ENCODE assay signal across 1 cellular context in genomic region chr2:113979172-113980128, GRCh38.
TF ChIP-seq lines count a peak whose summit lies in the region.

No MANE protein-coding gene starts in this region.

TF ChIP-seq in HepG2, 621 proteins besides CTCF, POLR2A, EP300 and RAD21 (continued from another document and continues in another):
- TF ChIP-seq ZBTB40 (IDR thresholded peaks at IDR 0.05) (no peak), ZBTB40 (CRISPR knock-in tag; IDR thresholded peaks at IDR 0.05) (0 out of 2 replicates have a peak, but pooled peaks have one; percentile 43), ZMAT3 (CRISPR knock-in tag; conservative IDR thresholded peaks at IDR 0.05) (peak; percentile 41; the same call in 1 of the 2 replicates), NFIC (IDR thresholded peaks at IDR 0.05; ENCODE audit: low read length) (no peak), U2AF1 (optimal IDR thresholded peaks at IDR 0.05; ENCODE audit: low read depth, low read length) (no peak), TAF1 (CRISPR knock-in tag; IDR thresholded peaks at IDR 0.05) (peak; percentile 20; the same call in 1 of the 2 replicates), HMG20A (CRISPR knock-in tag; IDR thresholded peaks at IDR 0.05; ENCODE audit: borderline replicate concordance) (no peak), FUBP1 (CRISPR knock-in tag; IDR thresholded peaks at IDR 0.05; ENCODE audit: borderline replicate concordance) (no peak), CHCHD3 (CRISPR knock-in tag; IDR thresholded peaks at IDR 0.05) (no peak), AGO2 (optimal IDR thresholded peaks at IDR 0.05; ENCODE audit: low read depth, low read length) (peak; percentile 84), AGO1 (IDR thresholded peaks at IDR 0.05; ENCODE audit: low read depth, low read length, poor library complexity, severe bottlenecking) (peak; percentile 62), ZNF839 (CRISPR knock-in tag; IDR thresholded peaks at IDR 0.05; ENCODE audit: borderline replicate concordance) (0 out of 2 replicates have a peak, but pooled peaks have one; percentile 27), RBFOX2 (IDR thresholded peaks at IDR 0.05; ENCODE audit: low read depth, low read length) (peak; percentile 85), MAX (IDR thresholded peaks at IDR 0.05) (peak; percentile 33; the same call in 1 of the 2 replicates), ZNF275 (CRISPR knock-in tag; IDR thresholded peaks at IDR 0.05; ENCODE audit: borderline replicate concordance) (no peak), ZNF3 (CRISPR knock-in tag; IDR thresholded peaks at IDR 0.05) (no peak), MLX (CRISPR knock-in tag; IDR thresholded peaks at IDR 0.05) (no peak), HNF4G (IDR thresholded peaks at IDR 0.05; ENCODE audit: borderline replicate concordance, low read depth, low read length) (0 out of 2 replicates have a peak, but pooled peaks have one; percentile 43), HNF4G (CRISPR knock-in tag; IDR thresholded peaks at IDR 0.05; ENCODE audit: borderline replicate concordance, low read depth) (no peak), SETDB1 (CRISPR knock-in tag; IDR thresholded peaks at IDR 0.05; ENCODE audit: borderline replicate concordance) (peak; percentile 22; the same call in 1 of the 2 replicates), ZUFSP (CRISPR knock-in tag; IDR thresholded peaks at IDR 0.05; ENCODE audit: borderline replicate concordance) (no peak), BORCS8-MEF2B (CRISPR knock-in tag; IDR thresholded peaks at IDR 0.05) (peak; percentile 74; the same call in 1 of the 2 replicates), ZBED4 (CRISPR knock-in tag; IDR thresholded peaks at IDR 0.05; ENCODE audit: borderline replicate concordance) (no peak), XRCC5 (optimal IDR thresholded peaks at IDR 0.05; ENCODE audit: low read length) (peak; percentile 41), HIVEP1 (CRISPR knock-in tag; IDR thresholded peaks at IDR 0.05) (peak; percentile 55; the same call in 1 of the 2 replicates), WIZ (CRISPR knock-in tag; IDR thresholded peaks at IDR 0.05) (no peak), ZSCAN22 (CRISPR knock-in tag; IDR thresholded peaks at IDR 0.05) (no peak), EHMT2 (IDR thresholded peaks at IDR 0.05; ENCODE audit: borderline replicate concordance, low read depth, low read length) (no peak), ZNF713 (CRISPR knock-in tag; IDR thresholded peaks at IDR 0.05) (no peak), ZNF547 (CRISPR knock-in tag; IDR thresholded peaks at IDR 0.05) (no peak), SRSF4 (IDR thresholded peaks at IDR 0.05; ENCODE audit: low read depth, low read length, poor library complexity, severe bottlenecking) (no peak), POGK (CRISPR knock-in tag; conservative IDR thresholded peaks at IDR 0.05) (0 out of 2 replicates have a peak, but pooled peaks have one; percentile 14), ZNF10 (CRISPR knock-in tag; IDR thresholded peaks at IDR 0.05; ENCODE audit: borderline replicate concordance, low read depth) (no peak), SALL1 (CRISPR knock-in tag; IDR thresholded peaks at IDR 0.05) (0 out of 2 replicates have a peak, but pooled peaks have one; percentile 51), LBX2 (CRISPR knock-in tag; IDR thresholded peaks at IDR 0.05; ENCODE audit: borderline replicate concordance) (no peak), ZNF598 (CRISPR knock-in tag; IDR thresholded peaks at IDR 0.05; ENCODE audit: borderline replicate concordance) (0 out of 2 replicates have a peak, but pooled peaks have one; percentile 26), SRY (CRISPR knock-in tag; IDR thresholded peaks at IDR 0.05) (peak; percentile 44; the same call in 1 of the 2 replicates)
